In genomic region chr19:17079710-17080440, GRCh38 we compare ENCODE assay signal across 8 cellular contexts. TPM values are rescaled to one million over a fixed set of nuclear protein-coding genes. Genes with fewer than 3 reads are reported as not detected.
DNase-seq lines count a peak whose midpoint lies in the region; ATAC-seq and TF ChIP-seq lines count a peak whose summit lies in the region.

No MANE protein-coding gene starts in this region.

- in situ Hi-C loops in IMR-90 (cut with MboI; ENCODE audit: low sequenced_read_pairs) = no loop called here

- peak overlapping the region; percentile 48 for H3K4me3 ChIP-seq in IMR-90 (ENCODE audit: insufficient read depth, low read depth, low read length)
- peak overlapping the region; percentile 7 for H3K4me3 ChIP-seq in colonic mucosa
- no peak overlapping the region for H3K4me3 ChIP-seq in lung

- dilution Hi-C loops in IMR-90 (cut with HindIII; ENCODE audit: low sequenced_read_pairs, unreplicated experiment) = no loop called here

- peak; percentile 94 for TF ChIP-seq POLR2A in IMR-90 (IDR thresholded peaks at IDR 0.05; ENCODE audit: low read depth, low read length)

- H3K9me3 ChIP-seq in IMR-90 (ENCODE audit: control insufficient read depth, insufficient read depth, low read length) (no peaks in the 10 kb centered on the region), colonic mucosa (no peaks in the 10 kb centered on the region), lung (ENCODE audit: control insufficient read depth in 2 of 2, insufficient read depth in 1 of 2, low read length in 1 of 2) (no peaks in the 10 kb centered on the region)

- H3K36me3 ChIP-seq in IMR-90 (ENCODE audit: control insufficient read depth, insufficient read depth, low read length) (peaks cover 8% of the 10 kb centered on the region; the same call in 1 of the 2 replicates), colonic mucosa (no peaks in the 10 kb centered on the region), lung (ENCODE audit: control insufficient read depth in 2 of 2, insufficient read depth in 2 of 2, low read length in 2 of 2) (peaks cover 0 to 3% of the 10 kb centered on the region in 2 donors)

- CTCF ChIA-PET in IMR-90 (lab: Yijun Ruan, JAX) = interaction anchor here (0.5 to 1.0 kb wide), 2 partner anchors 10 to 120 kb away, joined by 3 to 4 read pairs; no protein-coding TSS in a partner anchor

- peak overlapping the region; percentile 99 for H2AK9ac ChIP-seq in IMR-90 (replicated peaks; ENCODE audit: low read depth, low read length, poor library complexity)

- peak; percentile 99 for DNase-seq in IMR-90
- DNase-seq in activated CD4-positive, alpha-beta T cell treated with anti-CD3 and anti-CD28 coated beads, Interleukin-2, amount 10 ng/mL, durations not matched to agents 24 days and 14 days = peak; percentile 87
- peak; percentile 43 for DNase-seq in colonic mucosa
- peak; percentile 60 for DNase-seq in lung (ENCODE audit: low spot score)
- DNase-seq in stimulated activated CD4-positive, alpha-beta T cell treated with anti-CD3 and anti-CD28 coated beads, Interleukin-4, amount 100 ng/mL, for 48 hours (ENCODE audit: low read depth in 2 of 2) = peak; percentile 62 to 71

- H3K4me3 Mint-ChIP-seq in activated CD4-positive, alpha-beta T cell treated with anti-CD3 and anti-CD28 coated beads, Interleukin-2, amount 10 ng/mL, durations not matched to agents 24 days and 14 days = peak overlapping the region; percentile 79

- H3K4me1 ChIP-seq in IMR-90 (ENCODE audit: control insufficient read depth, insufficient read depth, low read length) = peaks cover 18% of the 10 kb centered on the region
- H3K4me1 ChIP-seq in colonic mucosa = peaks cover 6% of the 10 kb centered on the region
- peaks cover 8 to 21% of the 10 kb centered on the region in 2 donors for H3K4me1 ChIP-seq in lung (ENCODE audit: control insufficient read depth in 2 of 2, insufficient read depth in 2 of 2, low read length in 2 of 2)

- H3K18ac ChIP-seq in IMR-90 (ENCODE audit: low read depth, low read length) = peak overlapping the region; percentile 40

- H3K79me1 ChIP-seq in IMR-90 (ENCODE audit: low read depth in 1 of 2, low read length in 2 of 2) = peaks cover 9 to 33% of the 10 kb centered on the region in 2 experiments; a peak in 3 of 4 replicates

- peak overlapping the region; percentile 81 for H3K27ac Mint-ChIP-seq in activated CD4-positive, alpha-beta T cell treated with anti-CD3 and anti-CD28 coated beads, Interleukin-2, amount 10 ng/mL, durations not matched to agents 24 days and 14 days

- peak overlapping the region; percentile 95 for H3K14ac ChIP-seq in IMR-90 (replicated peaks; ENCODE audit: low read depth, low read length)

- H2BK15ac ChIP-seq in IMR-90 (ENCODE audit: low read depth, low read length) = peak overlapping the region; percentile 100; the same call in 2 of the 3 replicates

- peak; percentile 68 for TF ChIP-seq RAD21 in IMR-90 (IDR thresholded peaks at IDR 0.05; ENCODE audit: low read length)

- POLR2A ChIA-PET in IMR-90 (lab: Charles Lee; ENCODE audit: unreplicated experiment) = interaction anchor here (0.6 kb wide), 1 partner anchor 174 kb away, joined by 11 read pairs; no protein-coding TSS in a partner anchor

- peaks cover 35% of the 10 kb centered on the region for H3K4me1 Mint-ChIP-seq in activated CD4-positive, alpha-beta T cell treated with anti-CD3 and anti-CD28 coated beads, Interleukin-2, amount 10 ng/mL, durations not matched to agents 24 days and 14 days

- H4K91ac ChIP-seq in IMR-90 (ENCODE audit: insufficient read depth, low read depth, low read length) = peak overlapping the region; percentile 99

- H3K23ac ChIP-seq in IMR-90 (ENCODE audit: low read depth, low read length) = peak overlapping the region; percentile 98

- ATAC-seq in GM18520 (IDR thresholded peaks at IDR 0.05; ENCODE audit: unreplicated experiment) = peak; percentile 39
- peak; percentile 65 for ATAC-seq in IMR-90 (ENCODE audit: low read depth)
- ATAC-seq in lung (ENCODE audit: insufficient read depth, low FRiP score) = peak; percentile 24
- ATAC-seq in GM19351 (IDR thresholded peaks at IDR 0.05; ENCODE audit: unreplicated experiment) = no peak
- no peak for ATAC-seq in HG03457 (IDR thresholded peaks at IDR 0.05; ENCODE audit: unreplicated experiment)

- H2AFZ ChIP-seq in IMR-90 (replicated peaks; ENCODE audit: low read length, poor library complexity) = peak overlapping the region; percentile 85

- TF ChIP-seq CTCF in IMR-90 (conservative IDR thresholded peaks at IDR 0.05; ENCODE audit: low read depth, low read length) (peak; percentile 85), colonic mucosa (IDR thresholded peaks at IDR 0.05) (peak; percentile 18), lung (IDR thresholded peaks at IDR 0.05; ENCODE audit: control extremely low read depth, extremely low read depth) (no peak)

- 0% methylated on average over 8 of the region's 28 CpGs; no CpG with 5 or more reads in 1 of the 2 experiments for WGBS in IMR-90 (ENCODE audit: extremely low coverage in 2 of 2, insufficient read length in 1 of 2), 2 experiments
- WGBS in lung, 2 donors = 47 to 65% methylated on average over 28 of the region's 28 CpGs

- no peaks in the 10 kb centered on the region for H3K9me3 Mint-ChIP-seq in activated CD4-positive, alpha-beta T cell treated with anti-CD3 and anti-CD28 coated beads, Interleukin-2, amount 10 ng/mL, durations not matched to agents 24 days and 14 days

- peak overlapping the region; percentile 93 to 98 for H4K8ac ChIP-seq in IMR-90 (ENCODE audit: low read depth in 2 of 2, low read length in 2 of 2)

- peaks cover 67% of the 10 kb centered on the region for H4K20me1 ChIP-seq in IMR-90 (ENCODE audit: insufficient read depth, low read length)

- intact Hi-C loops in IMR-90 (cut with micrococcal nuclease) = loop anchor here (1.0 kb wide), 3 partner anchors 9 to 55 kb away; no protein-coding TSS in a partner anchor
- intact Hi-C loops in activated CD4-positive, alpha-beta T cell treated with anti-CD3 and anti-CD28 coated beads, Interleukin-2, amount 10 ng/mL, durations not matched to agents 24 days and 14 days (cut with micrococcal nuclease) = loop anchor here (1.0 to 10.0 kb wide), 2 partner anchors 45 to 315 kb away; partner anchors contain the start of gene CCDC194
- intact Hi-C loops in colonic mucosa (cut with DNase I) = no loop called here

- peak overlapping the region; percentile 77 for H3K4me2 ChIP-seq in IMR-90 (ENCODE audit: low read depth, low read length)

- peak overlapping the region; percentile 96 for H3K9ac ChIP-seq in IMR-90 (ENCODE audit: low read depth, low read length)
- H3K9ac ChIP-seq in colonic mucosa (ENCODE audit: low read depth in 2 of 2, low read length in 2 of 2) = peak overlapping the region; percentile 67 to 77

- no TSS peak for BruUV-seq in IMR-90 (replicated peaks; lab: Mats Ljungman, UMichigan)

- H3K4ac ChIP-seq in IMR-90 (ENCODE audit: low read depth, low read length) = peak overlapping the region; percentile 98

- peak overlapping the region; percentile 64 for H2BK20ac ChIP-seq in IMR-90 (ENCODE audit: low read depth, low read length)

- H3K27me3 Mint-ChIP-seq in activated CD4-positive, alpha-beta T cell treated with anti-CD3 and anti-CD28 coated beads, Interleukin-2, amount 10 ng/mL, durations not matched to agents 24 days and 14 days = no peaks in the 10 kb centered on the region

- H2BK120ac ChIP-seq in IMR-90 (ENCODE audit: low read depth, low read length) = peak overlapping the region; percentile 95

- H2BK5ac ChIP-seq in IMR-90 (ENCODE audit: low read depth, low read length, poor library complexity, severe bottlenecking) = peak overlapping the region; percentile 97

- H3K27me3 ChIP-seq in IMR-90 (ENCODE audit: control insufficient read depth, insufficient read depth, low read length) (no peaks in the 10 kb centered on the region), colonic mucosa (no peaks in the 10 kb centered on the region), lung (ENCODE audit: control insufficient read depth, insufficient read depth) (no peaks in the 10 kb centered on the region)

- peak overlapping the region; percentile 28 for H4K5ac ChIP-seq in IMR-90 (ENCODE audit: low read depth, low read length)

- H3K9me1 ChIP-seq in IMR-90 (ENCODE audit: insufficient read depth, low read length) = peaks cover 17% of the 10 kb centered on the region

- peaks cover 14% of the 10 kb centered on the region for H3K36me3 Mint-ChIP-seq in activated CD4-positive, alpha-beta T cell treated with anti-CD3 and anti-CD28 coated beads, Interleukin-2, amount 10 ng/mL, durations not matched to agents 24 days and 14 days (ENCODE audit: low read depth)

- peak overlapping the region; percentile 100 for H2AK5ac ChIP-seq in IMR-90 (ENCODE audit: low read depth, low read length)

- H3K56ac ChIP-seq in IMR-90 (ENCODE audit: extremely low read depth, insufficient read depth, low read length) = peak overlapping the region; percentile 95

- H3K27ac ChIP-seq in IMR-90 (ENCODE audit: insufficient read depth, low read length) (peak overlapping the region; percentile 99), colonic mucosa (peak overlapping the region; percentile 87), lung (ENCODE audit: low read depth in 1 of 2, low read length in 1 of 2) (peak overlapping the region; percentile 77 to 94)

RNA-seq across cellular contexts. Expression of gene MYO9B, which starts 4.3 kb away (rescaled TPM):
- total RNA-seq in IMR-90 (2012; rRNA removed) = 59.7 and 61.8 TPM in 2 replicates
- 77.8 and 91.3 TPM in 2 replicates for polyA plus RNA-seq in IMR-90 (2012; rRNA removed)
- polyA plus RNA-seq in IMR-90 (2012; cell fraction: cytosol; rRNA removed) = 40.1 and 51.5 TPM in 2 replicates
- polyA plus RNA-seq in IMR-90 (2012; cell fraction: nucleus; rRNA removed; ENCODE audit: low replicate concordance) = 248 and 366 TPM in 2 replicates
- 120 TPM in 2 replicates for total RNA-seq in activated CD4-positive, alpha-beta T cell treated with anti-CD3 and anti-CD28 coated beads, Interleukin-2, amount 10 ng/mL, durations not matched to agents 24 days and 14 days
- total RNA-seq in colonic mucosa = 10 to 100 TPM; 56.5 to 89.2 TPM
- total RNA-seq in lung = 100 to 1,000 TPM in 1 of 2 donors, 10 to 100 TPM in 1; 44.3 to 121 TPM
- polyA plus RNA-seq in lung = 10 to 100 TPM; 95.2 to 99.2 TPM

RNA-seq across cellular contexts. Expression of gene HAUS8, which starts 4.6 kb away (rescaled TPM):
- total RNA-seq in IMR-90 (2012; rRNA removed) (3.4 and 3.9 TPM in 2 replicates), colonic mucosa (10 to 100 TPM; 10.6 to 29.8 TPM), lung (1 to 10 TPM; 8.4 to 8.5 TPM)
- polyA plus RNA-seq in IMR-90 (2012; rRNA removed) (12.8 and 14.2 TPM in 2 replicates), lung (10 to 100 TPM in 1 of 2 donors, 1 to 10 TPM in 1; 6.1 to 13.8 TPM)
- 5.6 and 11.0 TPM in 2 replicates for polyA plus RNA-seq in IMR-90 (2012; cell fraction: cytosol; rRNA removed)
- 9.8 and 12.0 TPM in 2 replicates for polyA plus RNA-seq in IMR-90 (2012; cell fraction: nucleus; rRNA removed; ENCODE audit: low replicate concordance)
- total RNA-seq in activated CD4-positive, alpha-beta T cell treated with anti-CD3 and anti-CD28 coated beads, Interleukin-2, amount 10 ng/mL, durations not matched to agents 24 days and 14 days = 32.5 and 35.0 TPM in 2 replicates

RNA-seq across cellular contexts. Expression of gene CPAMD8, which starts 53.3 kb away (rescaled TPM):
- total RNA-seq in IMR-90 (2012; rRNA removed) (0.28 and 0.36 TPM in 2 replicates), colonic mucosa (1 to 10 TPM; 1.8 to 3.5 TPM), lung (100 to 1,000 TPM in 1 of 2 donors, 10 to 100 TPM in 1; 38.5 to 143 TPM)
- polyA plus RNA-seq in IMR-90 (2012; rRNA removed) (0.63 and 0.79 TPM in 2 replicates), lung (10 to 100 TPM in 1 of 2 donors, 1 to 10 TPM in 1; 9.6 to 24.3 TPM)
- polyA plus RNA-seq in IMR-90 (2012; cell fraction: cytosol; rRNA removed) = 0.96 and 1.3 TPM in 2 replicates
- polyA plus RNA-seq in IMR-90 (2012; cell fraction: nucleus; rRNA removed; ENCODE audit: low replicate concordance) = 2.5 and 4.3 TPM in 2 replicates
- total RNA-seq in activated CD4-positive, alpha-beta T cell treated with anti-CD3 and anti-CD28 coated beads, Interleukin-2, amount 10 ng/mL, durations not matched to agents 24 days and 14 days = 0.28 and 0.33 TPM in 2 replicates

Comparison
In these comparisons a context has a peak if more than half of its experiments do, and no peak if none do; other contexts are left out.
1. ATAC-seq: peak in GM18520 (single experiment), IMR-90 (single experiment) and lung (single experiment); none in GM19351 (single experiment) and HG03457 (single experiment).
2. DNase-seq: peak in every context shown above with its lines; median percentile 99 in IMR-90; 87 in activated CD4-positive, alpha-beta T cell treated with anti-CD3 and anti-CD28 coated beads, Interleukin-2, amount 10 ng/mL, durations not matched to agents 24 days and 14 days; 66 in stimulated activated CD4-positive, alpha-beta T cell treated with anti-CD3 and anti-CD28 coated beads, Interleukin-4, amount 100 ng/mL, for 48 hours; 60 in lung; 43 in colonic mucosa.
3. RNA of gene CPAMD8, which starts 53.3 kb away (total RNA-seq): 38.5 to 143 TPM in lung; 1.8 to 3.5 TPM in colonic mucosa, 0.28 to 0.36 TPM in IMR-90 and 0.28 to 0.33 TPM in activated CD4-positive, alpha-beta T cell treated with anti-CD3 and anti-CD28 coated beads, Interleukin-2, amount 10 ng/mL, durations not matched to agents 24 days and 14 days; every median in the first group is over 4 times any median in the second.
4. Peak in every context shown above with its lines, with median percentiles within 50 percentile points of each other: H3K27ac ChIP-seq.